ENCODE assay signal across 12 cellular contexts in the genomic region with DNA sequence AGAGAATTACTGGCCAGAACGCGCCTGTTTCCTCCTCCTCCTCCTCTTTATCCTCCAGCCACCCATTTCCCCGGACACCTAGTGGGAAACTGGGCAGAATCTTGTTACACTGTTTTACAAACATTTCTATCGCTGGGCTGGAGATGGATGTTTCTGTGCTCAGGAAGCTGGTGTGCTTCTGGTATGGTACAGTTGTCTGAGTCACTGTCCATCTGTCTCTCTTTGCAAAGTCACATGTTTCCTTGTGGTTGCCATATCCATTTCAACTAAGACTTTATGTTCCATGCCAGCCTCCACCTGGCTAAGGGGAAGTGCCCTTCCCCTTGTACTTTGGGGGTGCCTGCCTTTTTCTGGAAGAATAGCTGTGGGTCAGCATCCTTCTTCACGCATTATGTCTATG. TPM values are rescaled to one million over a fixed set of nuclear protein-coding genes. Genes with fewer than 3 reads are reported as not detected.
DNase-seq lines count a peak whose midpoint lies in the region; ATAC-seq and TF ChIP-seq lines count a peak whose summit lies in the region.
"Had no signal": no experiment of that assay in that cellular context is flagged by ENCODE, and none has a peak within 500 bp of the region (broad histone marks: within the 10 kb centered on the region; RNA-seq: fewer than 3 reads in every experiment).

No MANE protein-coding gene starts in this region.

- peak overlapping the region; percentile 19 for H3K4me3 ChIP-seq in osteoblast (ENCODE audit: insufficient read depth, low read length)
- no peak overlapping the region for H3K4me3 ChIP-seq in CD8-positive, alpha-beta memory T cell (ENCODE audit: low read length)
- no peak overlapping the region for H3K4me3 ChIP-seq in MM.1S (ENCODE audit: low read length)

- H3K27me3 ChIP-seq in osteoblast (ENCODE audit: insufficient read depth, low read length) (no peaks in the 10 kb centered on the region), MM.1S (replicated peaks; ENCODE audit: insufficient read depth, low read length) (no peaks in the 10 kb centered on the region)
- H3K27me3 ChIP-seq in CD8-positive, alpha-beta memory T cell (ENCODE audit: insufficient read depth, low read length, poor library complexity, severe bottlenecking), result no peaks in the 10 kb centered on the region

- H3K4me1 Mint-ChIP-seq in dendritic cell treated with granulocyte-macrophage colony-stimulating factor and Interleukin-4, amounts not matched to agents 40 ng/mL and 50 ng/mL, for 4 days (ENCODE audit: low read depth), result peaks cover 31% of the 10 kb centered on the region
- peaks cover under 1 to 8% (median 2%) of the 10 kb centered on the region in 3 donors for H3K4me1 Mint-ChIP-seq in CD8-positive, alpha-beta memory T cell
- no peaks in the 10 kb centered on the region for H3K4me1 Mint-ChIP-seq in natural killer cell
- H3K4me1 Mint-ChIP-seq in activated T-cell treated with anti-CD3 and anti-CD28 coated beads, Interleukin-2, amount 50 U/mL, for 72 hours (ENCODE audit: low read depth), result peaks cover 19% of the 10 kb centered on the region

- no peaks in the 10 kb centered on the region for H4K20me1 ChIP-seq in osteoblast (ENCODE audit: insufficient read depth, low read length)
- no peaks in the 10 kb centered on the region for H4K20me1 ChIP-seq in MM.1S (ENCODE audit: insufficient read depth, low read length)

- no peaks in the 10 kb centered on the region for H3K9me3 Mint-ChIP-seq in dendritic cell treated with granulocyte-macrophage colony-stimulating factor and Interleukin-4, amounts not matched to agents 40 ng/mL and 50 ng/mL, for 4 days
- no peaks in the 10 kb centered on the region for H3K9me3 Mint-ChIP-seq in CD8-positive, alpha-beta memory T cell
- no peaks in the 10 kb centered on the region for H3K9me3 Mint-ChIP-seq in natural killer cell
- no peaks in the 10 kb centered on the region for H3K9me3 Mint-ChIP-seq in activated T-cell treated with anti-CD3 and anti-CD28 coated beads, Interleukin-2, amount 50 U/mL, for 72 hours

- H3K9me2 ChIP-seq in MM.1S (replicated peaks; ENCODE audit: insufficient read depth, low read length), result no peaks in the 10 kb centered on the region

- no peaks in the 10 kb centered on the region for H3K36me3 Mint-ChIP-seq in dendritic cell treated with granulocyte-macrophage colony-stimulating factor and Interleukin-4, amounts not matched to agents 40 ng/mL and 50 ng/mL, for 4 days (ENCODE audit: low read depth)
- H3K36me3 Mint-ChIP-seq in CD8-positive, alpha-beta memory T cell, result no peaks in the 10 kb centered on the region
- H3K36me3 Mint-ChIP-seq in natural killer cell, result no peaks in the 10 kb centered on the region
- H3K36me3 Mint-ChIP-seq in activated T-cell treated with anti-CD3 and anti-CD28 coated beads, Interleukin-2, amount 50 U/mL, for 72 hours (ENCODE audit: insufficient read depth in 2 of 2), result no peaks in the 10 kb centered on the region

- intact Hi-C loops in dendritic cell treated with granulocyte-macrophage colony-stimulating factor and Interleukin-4, amounts not matched to agents 40 ng/mL and 50 ng/mL, for 4 days (cut with micrococcal nuclease), result loop anchor here (10.0 kb wide), 1 partner anchor 685 kb away; no protein-coding TSS in a partner anchor
- intact Hi-C loops in natural killer cell (cut with micrococcal nuclease), result no loop called here

- H3K27ac Mint-ChIP-seq in dendritic cell treated with granulocyte-macrophage colony-stimulating factor and Interleukin-4, amounts not matched to agents 40 ng/mL and 50 ng/mL, for 4 days, result peak overlapping the region; percentile 60
- no peak overlapping the region for H3K27ac Mint-ChIP-seq in CD8-positive, alpha-beta memory T cell
- H3K27ac Mint-ChIP-seq in natural killer cell, result no peak overlapping the region
- H3K27ac Mint-ChIP-seq in activated T-cell treated with anti-CD3 and anti-CD28 coated beads, Interleukin-2, amount 50 U/mL, for 72 hours, result no peak overlapping the region

- POLR2A ChIA-PET in CD8-positive, alpha-beta memory T cell (lab: Charles Lee), result no interaction called here

- H3K4me3 Mint-ChIP-seq in dendritic cell treated with granulocyte-macrophage colony-stimulating factor and Interleukin-4, amounts not matched to agents 40 ng/mL and 50 ng/mL, for 4 days, result no peak overlapping the region
- no peak overlapping the region for H3K4me3 Mint-ChIP-seq in CD8-positive, alpha-beta memory T cell
- H3K4me3 Mint-ChIP-seq in natural killer cell, result no peak overlapping the region
- no peak overlapping the region for H3K4me3 Mint-ChIP-seq in activated T-cell treated with anti-CD3 and anti-CD28 coated beads, Interleukin-2, amount 50 U/mL, for 72 hours

- no peak overlapping the region for H3K9ac ChIP-seq in MM.1S (ENCODE audit: low read length)

- H3K27me3 Mint-ChIP-seq in dendritic cell treated with granulocyte-macrophage colony-stimulating factor and Interleukin-4, amounts not matched to agents 40 ng/mL and 50 ng/mL, for 4 days, result no peaks in the 10 kb centered on the region
- H3K27me3 Mint-ChIP-seq in CD8-positive, alpha-beta memory T cell, result peaks cover 0 to 6% of the 10 kb centered on the region in 2 donors
- H3K27me3 Mint-ChIP-seq in natural killer cell (ENCODE audit: low read depth in 2 of 2), result peaks cover 7 to 8% of the 10 kb centered on the region in 2 donors
- no peaks in the 10 kb centered on the region for H3K27me3 Mint-ChIP-seq in activated T-cell treated with anti-CD3 and anti-CD28 coated beads, Interleukin-2, amount 50 U/mL, for 72 hours (ENCODE audit: low read depth)

- no peaks in the 10 kb centered on the region for H3F3A ChIP-seq in MM.1S (ENCODE audit: insufficient read depth, low read length)

- no peaks in the 10 kb centered on the region for H3K36me3 ChIP-seq in osteoblast (ENCODE audit: insufficient read depth, low read length)
- no peaks in the 10 kb centered on the region for H3K36me3 ChIP-seq in CD8-positive, alpha-beta memory T cell (ENCODE audit: insufficient read depth, low read length)
- no peaks in the 10 kb centered on the region for H3K36me3 ChIP-seq in MM.1S (replicated peaks; ENCODE audit: insufficient read depth, low read length)

- H3K4me1 ChIP-seq in osteoblast (ENCODE audit: insufficient read depth, low read length), result peaks cover 41% of the 10 kb centered on the region
- no peaks in the 10 kb centered on the region for H3K4me1 ChIP-seq in CD8-positive, alpha-beta memory T cell (ENCODE audit: insufficient read depth, low read length)
- no peaks in the 10 kb centered on the region for H3K4me1 ChIP-seq in MM.1S (ENCODE audit: low read length)

- H3K9me3 ChIP-seq in osteoblast (ENCODE audit: low read depth, low read length) (no peaks in the 10 kb centered on the region), MM.1S (replicated peaks; ENCODE audit: insufficient read depth, low read length) (no peaks in the 10 kb centered on the region)
- no peaks in the 10 kb centered on the region for H3K9me3 ChIP-seq in CD8-positive, alpha-beta memory T cell (ENCODE audit: low read length)

- CTCF ChIA-PET in CD8-positive, alpha-beta memory T cell (lab: Charles Lee), result interaction anchor here (1.2 to 2.1 kb wide), 7 partner anchors 15 to 499 kb away, joined by 3 to 6 read pairs (median 3); no protein-coding TSS in a partner anchor

- TF ChIP-seq CTCF in osteoblast (IDR thresholded peaks at IDR 0.05; ENCODE audit: extremely low read depth, low read depth, low read length) (no peak), natural killer cell (IDR thresholded peaks at IDR 0.05) (no peak), MM.1S (IDR thresholded peaks at IDR 0.05; ENCODE audit: low read length) (no peak)

- peak overlapping the region; percentile 86 for H3K27ac ChIP-seq in osteoblast (ENCODE audit: low read depth, low read length)
- H3K27ac ChIP-seq in CD8-positive, alpha-beta memory T cell (ENCODE audit: low read depth, low read length), result no peak overlapping the region
- H3K27ac ChIP-seq in MM.1S (ENCODE audit: low read length), result no peak overlapping the region

- H2AFZ ChIP-seq in osteoblast (ENCODE audit: low read length) (peak overlapping the region; percentile 52), MM.1S (ENCODE audit: low read length) (no peak overlapping the region)

- H3K79me2 ChIP-seq in osteoblast (ENCODE audit: insufficient read depth, low read length), result no peaks in the 10 kb centered on the region
- no peaks in the 10 kb centered on the region for H3K79me2 ChIP-seq in MM.1S (ENCODE audit: low read length)

- no peak for ATAC-seq in natural killer cell
- no peak for ATAC-seq in activated T-cell treated with anti-CD3 and anti-CD28 coated beads, Interleukin-2, amount 50 U/mL, for 72 hours (replicated peaks in 1 of 2)

- DNase-seq in EH (ENCODE audit: low read depth) (peak; percentile 93), MV-4-11 (lab: John Stamatoyannopoulos, UW) (peak; percentile 87), osteoblast (ENCODE audit: insufficient read length, low spot score, missing footprints) (peak; percentile 76), natural killer cell (no peak), MM.1S (no peak)
- no peak for DNase-seq in CD8-positive, alpha-beta memory T cell
- no peak for DNase-seq in activated T-cell treated with anti-CD3 and anti-CD28 coated beads, Interleukin-2, amount 50 U/mL, for 72 hours
- DNase-seq: activated gamma-delta T cell treated with Interleukin-2 at 50 U/mL for 16 hours; NCI-H2081 treated with DMSO at 0.1 percent for 48 hours; stimulated activated CD4-positive, alpha-beta T cell treated with anti-CD3 and anti-CD28 coated beads, Interleukin-4, amount 100 ng/mL, for 24 hours had no signal

- H3K4me2 ChIP-seq in osteoblast (ENCODE audit: insufficient read depth, low read length), result peak overlapping the region; percentile 65
- no peak overlapping the region for H3K4me2 ChIP-seq in MM.1S (ENCODE audit: low read depth, low read length)

RNA-seq across cellular contexts. Expression of a gene that starts 52.9 kb away (rescaled TPM):
- total RNA-seq in osteoblast (0.36 TPM in 1 of 2 replicates, not detected in the other), natural killer cell (not detected)
- total RNA-seq in CD8-positive, alpha-beta memory T cell, result not detected
- not detected for polyA plus RNA-seq in CD8-positive, alpha-beta memory T cell
- total RNA-seq in activated T-cell treated with anti-CD3 and anti-CD28 coated beads, Interleukin-2, amount 50 U/mL, for 72 hours, result not detected
- polyA plus RNA-seq: esophagus had no signal

Comparison
In these comparisons a context has a peak if more than half of its experiments do, and no peak if none do; other contexts are left out.
1. DNase-seq: peak in EH (single experiment), MV-4-11 (single experiment) and osteoblast (single experiment); none in CD8-positive, alpha-beta memory T cell (0 of 5), natural killer cell (single experiment), MM.1S (single experiment) and activated T-cell treated with anti-CD3 and anti-CD28 coated beads, Interleukin-2, amount 50 U/mL, for 72 hours (0 of 2).